ENCODE assay signal across 12 cellular contexts in genomic region chr18:63224574-63224973, GRCh38.
DNase-seq lines count a peak whose midpoint lies in the region; ATAC-seq and TF ChIP-seq lines count a peak whose summit lies in the region.
"Had no signal": no experiment of that assay in that cellular context is flagged by ENCODE, and none has a peak within 500 bp of the region (broad histone marks: within the 10 kb centered on the region; RNA-seq: fewer than 3 reads in every experiment).

No MANE protein-coding gene starts in this region.

- H3K36me3 Mint-ChIP-seq in CD8-positive, alpha-beta T cell = peaks cover 34% of the 10 kb centered on the region
- peaks cover 10 to 22% of the 10 kb centered on the region in 2 donors for H3K36me3 Mint-ChIP-seq in naive B cell

- H3K9me3 Mint-ChIP-seq in CD8-positive, alpha-beta T cell = no peaks in the 10 kb centered on the region
- peaks cover 0 to 20% (median 2%) of the 10 kb centered on the region in 7 donors for H3K9me3 Mint-ChIP-seq in naive B cell

- peaks cover 74% of the 10 kb centered on the region for H3K4me1 ChIP-seq in CD8-positive, alpha-beta T cell (ENCODE audit: insufficient read depth, low read length)

- peak in 3 of 7 experiments; percentile 34 to 47 (median 38) for DNase-seq in CD8-positive, alpha-beta T cell
- peak; percentile 53 to 64 for DNase-seq in activated CD4-positive, alpha-beta T cell treated with anti-CD3 and anti-CD28 coated beads, Interleukin-2, amount 50 U/mL, for 48 hours
- DNase-seq in naive B cell (no peak), GOT3 (lab: John Stamatoyannopoulos, UW) (no peak), SHP77 (lab: John Stamatoyannopoulos, UW) (no peak)
- DNase-seq: esophagus squamous epithelium, kidney, occipital lobe had no signal

- ATAC-seq in CD8-positive, alpha-beta T cell = peak; percentile 78
- ATAC-seq in GM21717 (IDR thresholded peaks at IDR 0.05; ENCODE audit: unreplicated experiment) (peak; percentile 51), naive B cell (ENCODE audit: low read depth in 2 of 2) (peak; percentile 45 to 54), HG02973 (IDR thresholded peaks at IDR 0.05; ENCODE audit: unreplicated experiment) (no peak), GM19035 (IDR thresholded peaks at IDR 0.05; ENCODE audit: unreplicated experiment) (no peak)

- H3K4me3 Mint-ChIP-seq in CD8-positive, alpha-beta T cell = peak overlapping the region; percentile 20
- H3K4me3 Mint-ChIP-seq in naive B cell = peak overlapping the region in 4 of 8 donors; percentile 16 to 78 (median 52)
- H3K4me3 Mint-ChIP-seq: type B pancreatic cell had no signal

- H3K4me1 Mint-ChIP-seq in CD8-positive, alpha-beta T cell (ENCODE audit: low read depth) = peaks cover 70% of the 10 kb centered on the region
- H3K4me1 Mint-ChIP-seq in naive B cell = peaks cover 34 to 64% (median 53%) of the 10 kb centered on the region in 3 donors

- CTCF ChIA-PET in CD8-positive, alpha-beta T cell (lab: Charles Lee) = interaction anchor here (1.0 to 2.5 kb wide), 3 partner anchors 16 to 93 kb away, joined by 3 to 10 read pairs (median 5); no protein-coding TSS in a partner anchor

- TF ChIP-seq CTCF in CD8-positive, alpha-beta T cell (IDR thresholded peaks at IDR 0.05) = no peak

- H3K36me3 ChIP-seq in CD8-positive, alpha-beta T cell (ENCODE audit: insufficient read depth, low read length) = peaks cover 4% of the 10 kb centered on the region
- H3K36me3 ChIP-seq: esophagus squamous epithelium had no signal

- H3K4me3 ChIP-seq in CD8-positive, alpha-beta T cell (ENCODE audit: low read depth, low read length) = peak overlapping the region; percentile 10
- H3K4me3 ChIP-seq: esophagus squamous epithelium had no signal

- peak overlapping the region; percentile 84 for H3K27ac Mint-ChIP-seq in CD8-positive, alpha-beta T cell
- peak overlapping the region; percentile 40 to 92 (median 77) for H3K27ac Mint-ChIP-seq in naive B cell
- H3K27ac Mint-ChIP-seq: type B pancreatic cell had no signal

- intact Hi-C loops in CD8-positive, alpha-beta T cell (cut with DNase I, micrococcal nuclease) = loop anchor here (1.0 to 5.0 kb wide), 2 partner anchors 9 to 38 kb away; no protein-coding TSS in a partner anchor

- H3K27me3 Mint-ChIP-seq in CD8-positive, alpha-beta T cell (ENCODE audit: low read depth) = no peaks in the 10 kb centered on the region
- no peaks in the 10 kb centered on the region for H3K27me3 Mint-ChIP-seq in naive B cell
- H3K27me3 Mint-ChIP-seq: type B pancreatic cell had no signal

- no peaks in the 10 kb centered on the region for H3K9me3 ChIP-seq in CD8-positive, alpha-beta T cell (ENCODE audit: low read length)

- no peaks in the 10 kb centered on the region for H3K27me3 ChIP-seq in CD8-positive, alpha-beta T cell (ENCODE audit: insufficient read depth, low read length)
- H3K27me3 ChIP-seq: esophagus squamous epithelium had no signal

- H3K27ac ChIP-seq in CD8-positive, alpha-beta T cell (ENCODE audit: low read depth, low read length) = peak overlapping the region; percentile 25
- H3K27ac ChIP-seq: esophagus squamous epithelium had no signal

- POLR2A ChIA-PET in CD8-positive, alpha-beta T cell (lab: Charles Lee) = interaction anchor here (0.7 to 1.3 kb wide), 4 partner anchors 9 to 94 kb away, joined by 3 to 5 read pairs (median 4); no protein-coding TSS in a partner anchor

Comparison
In these comparisons a context has a peak if more than half of its experiments do, and no peak if none do; other contexts are left out.
1. ATAC-seq: peak in CD8-positive, alpha-beta T cell (single experiment), GM21717 (single experiment) and naive B cell (2 of 2); none in HG02973 (single experiment) and GM19035 (single experiment).
2. DNase-seq: peak in activated CD4-positive, alpha-beta T cell treated with anti-CD3 and anti-CD28 coated beads, Interleukin-2, amount 50 U/mL, for 48 hours (2 of 2); none in naive B cell (single experiment), GOT3 (single experiment) and SHP77 (0 of 2).